Comparison of ENCODE assay signal across 8 cellular contexts in genomic region chr13:46553886-46554855, GRCh38.
A peak's percentile ranks its signal among the peaks of the same experiment; 100 is the strongest.
DNase-seq lines count a peak whose midpoint lies in the region; ATAC-seq and TF ChIP-seq lines count a peak whose summit lies in the region.

No MANE protein-coding gene starts in this region.

- peaks cover 40% of the 10 kb centered on the region for H4K20me1 ChIP-seq in OCI-LY3 (ENCODE audit: insufficient read depth, low read length)

- TF ChIP-seq CTCF in AG10803 (conservative IDR thresholded peaks at IDR 0.05; ENCODE audit: low read length) (peak; percentile 36), OCI-LY3 (IDR thresholded peaks at IDR 0.05; ENCODE audit: low read depth, low read length) (peak; percentile 11; the same call in 1 of the 2 replicates)

- no peaks in the 10 kb centered on the region for H3K36me3 ChIP-seq in OCI-LY3 (replicated peaks; ENCODE audit: low read depth, low read length)
- H3K36me3 ChIP-seq in muscle layer of colon (ENCODE audit: insufficient read depth, low read length) = no peaks in the 10 kb centered on the region

- peak; percentile 48 for ATAC-seq in GM18909 (IDR thresholded peaks at IDR 0.05; ENCODE audit: poor library complexity, unreplicated experiment)
- ATAC-seq in HG03342 (IDR thresholded peaks at IDR 0.05; ENCODE audit: unreplicated experiment) = peak; percentile 48

- H3K4me1 ChIP-seq in OCI-LY3 (ENCODE audit: low read length) = peaks cover 38% of the 10 kb centered on the region
- H3K4me1 ChIP-seq in muscle layer of colon (ENCODE audit: insufficient read depth, low read length) = peaks cover 31% of the 10 kb centered on the region

- H3K27ac ChIP-seq in OCI-LY3 (ENCODE audit: low read length) = peak overlapping the region; percentile 65
- H3K27ac ChIP-seq in muscle layer of colon (ENCODE audit: low read depth, low read length) = peak overlapping the region; percentile 93

- H3K4me2 ChIP-seq in OCI-LY3 (ENCODE audit: low read length) = peak overlapping the region; percentile 88

- peak; percentile 56 for TF ChIP-seq POLR2A in erythroblast (IDR thresholded peaks at IDR 0.05; ENCODE audit: low read length)

- no peaks in the 10 kb centered on the region for H3K9me3 ChIP-seq in OCI-LY3 (ENCODE audit: insufficient read depth, low read length)
- no peaks in the 10 kb centered on the region for H3K9me3 ChIP-seq in muscle layer of colon (ENCODE audit: low read length)

- H2AFZ ChIP-seq in OCI-LY3 (ENCODE audit: low read depth, low read length) = peak overlapping the region; percentile 17; the same call in 1 of the 2 replicates

- DNase-seq in AG10803 (ENCODE audit: low read depth) (peak; percentile 78), activated T-cell treated with anti-CD3 and anti-CD28 coated beads for 48 hours (ENCODE audit: low read depth) (peak; percentile 60), erythroblast (lab: John Stamatoyannopoulos, UW) (peak; percentile 75 to 78)
- peak; percentile 20 to 27 for DNase-seq in stimulated activated CD8-positive, alpha-beta memory T cell treated with anti-CD3 and anti-CD28 coated beads, Interleukin-7, amount 100 ng/mL, for 1 hour (ENCODE audit: low read depth in 2 of 2)

- H3K4me3 ChIP-seq in AG10803 (ENCODE audit: low read length) (peak overlapping the region; percentile 88), OCI-LY3 (ENCODE audit: low read length) (peak overlapping the region; percentile 83), muscle layer of colon (ENCODE audit: low read depth in 1 of 2, low read length in 2 of 2) (peak overlapping the region; percentile 74 to 89)

- H3K27me3 ChIP-seq in OCI-LY3 (ENCODE audit: low read depth, low read length) (no peaks in the 10 kb centered on the region), muscle layer of colon (ENCODE audit: control insufficient read depth in 1 of 2, insufficient read depth in 2 of 2, low read length in 2 of 2) (no peaks in the 10 kb centered on the region)

- H3K9ac ChIP-seq in OCI-LY3 (ENCODE audit: low read length) = peak overlapping the region; percentile 93
- H3K9ac ChIP-seq in muscle layer of colon (ENCODE audit: low read length) = peak overlapping the region; percentile 55

- peaks cover 72% of the 10 kb centered on the region for H3K79me2 ChIP-seq in OCI-LY3 (ENCODE audit: low read length)

Comparison
In these comparisons a context has a peak if more than half of its experiments do, and no peak if none do; other contexts are left out.
1. Peak in every context shown above with its lines: DNase-seq, ATAC-seq, H3K4me3 ChIP-seq and H3K27ac ChIP-seq.
2. DNase-seq: peak in every context shown above with its lines; median percentile 78 in AG10803; 76 in erythroblast; 60 in activated T-cell treated with anti-CD3 and anti-CD28 coated beads for 48 hours; 24 in stimulated activated CD8-positive, alpha-beta memory T cell treated with anti-CD3 and anti-CD28 coated beads, Interleukin-7, amount 100 ng/mL, for 1 hour.